25 cellular contexts compared by ENCODE assay signal in the genomic region with DNA sequence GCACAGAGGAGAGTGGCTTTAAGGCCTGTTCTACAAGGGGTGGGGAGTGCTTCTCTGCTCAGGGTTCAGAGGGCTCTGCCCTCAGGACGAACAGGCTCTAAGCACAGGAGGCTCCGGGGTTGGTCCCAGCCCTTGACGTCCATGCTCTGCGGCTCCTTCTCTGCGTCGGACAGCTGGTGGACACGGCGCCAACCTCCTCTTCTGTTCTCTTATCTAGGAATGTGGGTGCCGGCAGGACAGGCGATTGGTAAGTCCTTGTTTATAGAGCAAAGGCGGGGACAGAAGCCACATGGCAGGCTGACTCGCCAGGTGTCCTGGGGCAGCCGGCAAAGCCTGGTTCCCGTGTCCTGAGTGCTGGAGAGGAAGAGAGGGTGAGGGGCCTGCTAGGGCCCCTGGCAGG. TPM values are rescaled to one million over a fixed set of nuclear protein-coding genes. Genes with fewer than 3 reads are reported as not detected.
DNase-seq lines count a peak whose midpoint lies in the region; ATAC-seq and TF ChIP-seq lines count a peak whose summit lies in the region.
"Had no signal": no experiment of that assay in that cellular context is flagged by ENCODE, and none has a peak within 500 bp of the region (broad histone marks: within the 10 kb centered on the region; RNA-seq: fewer than 3 reads in every experiment).

No MANE protein-coding gene starts in this region.

- CTCF ChIA-PET in HEK293T (lab: Yijun Ruan, JAX): no interaction called here

- peak overlapping the region; percentile 40 for H3K27ac Mint-ChIP-seq in activated T-cell treated with anti-CD3 and anti-CD28 coated beads, Interleukin-2, amount 50 U/mL, for 24 hours
- peak overlapping the region; percentile 36 for H3K27ac Mint-ChIP-seq in type B pancreatic cell
- H3K27ac Mint-ChIP-seq: activated CD4-positive, alpha-beta T cell treated with anti-CD3 and anti-CD28 coated beads, Interleukin-2, amount 10 ng/mL, durations not matched to agents 24 days and 14 days; immature natural killer cell had no signal

- POLR2A ChIA-PET in HEK293T (lab: Yijun Ruan, JAX): no interaction called here

- no peak for TF ChIP-seq CTCF in type B pancreatic cell (conservative IDR thresholded peaks at IDR 0.05)

- H3K36me3 Mint-ChIP-seq in activated T-cell treated with anti-CD3 and anti-CD28 coated beads, Interleukin-2, amount 50 U/mL, for 24 hours (ENCODE audit: low read depth): peaks cover 84% of the 10 kb centered on the region
- peaks cover 18% of the 10 kb centered on the region for H3K36me3 Mint-ChIP-seq in activated T-cell treated with anti-CD3 and anti-CD28 coated beads, Interleukin-2, amount 50 U/mL, for 4 hours (ENCODE audit: insufficient read depth)
- H3K36me3 Mint-ChIP-seq in type B pancreatic cell: peaks cover 7% of the 10 kb centered on the region

- ATAC-seq in activated T-cell treated with anti-CD3 and anti-CD28 coated beads, Interleukin-2, amount 50 U/mL, for 4 hours: no peak
- peak; percentile 58 for ATAC-seq in left lobe of liver
- ATAC-seq in GM21529 (IDR thresholded peaks at IDR 0.05; ENCODE audit: unreplicated experiment): no peak
- ATAC-seq: naive thymus-derived CD4-positive, alpha-beta T cell had no signal

- no peak for DNase-seq in activated T-cell treated with anti-CD3 and anti-CD28 coated beads, Interleukin-2, amount 50 U/mL, for 24 hours
- no peak for DNase-seq in activated T-cell treated with anti-CD3 and anti-CD28 coated beads, Interleukin-2, amount 50 U/mL, for 4 hours
- DNase-seq in cerebellum (ENCODE audit: low spot score) (peak; percentile 53), left lobe of liver (ENCODE audit: low spot score) (no peak), type B pancreatic cell (ENCODE audit: extremely low spot score, unreplicated experiment) (no peak), activated gamma-delta T cell treated with Interleukin-2 at 50 U/mL for 16 hours (no peak), HEK293T (ENCODE audit: extremely low spot score) (no peak)
- DNase-seq: 8988T; activated CD4-positive, alpha-beta T cell treated with anti-CD3 and anti-CD28 coated beads, Interleukin-2, amount 10 ng/mL, durations not matched to agents 24 days and 14 days; activated CD8-positive, alpha-beta memory T cell treated with anti-CD3 and anti-CD28 coated beads, Interleukin-2, amount 50 U/mL, for 4 hours; activated gamma-delta T cell; BE2C; effector memory CD4-positive, alpha-beta T cell; HCEC 1CT; immature natural killer cell; KG1; MV-4-11; naive thymus-derived CD4-positive, alpha-beta T cell; NCI-H187 treated with DMSO at 0.1 percent for 48 hours; NCI-H226; ovary; sigmoid colon; stimulated activated naive CD4-positive, alpha-beta T cell treated with Interleukin-2 at 50 U/mL for 16 hours had no signal

- no peak overlapping the region for H3K4me3 Mint-ChIP-seq in activated T-cell treated with anti-CD3 and anti-CD28 coated beads, Interleukin-2, amount 50 U/mL, for 24 hours
- no peak overlapping the region for H3K4me3 Mint-ChIP-seq in activated T-cell treated with anti-CD3 and anti-CD28 coated beads, Interleukin-2, amount 50 U/mL, for 4 hours
- H3K4me3 Mint-ChIP-seq in type B pancreatic cell: no peak overlapping the region
- H3K4me3 Mint-ChIP-seq: activated CD4-positive, alpha-beta T cell treated with anti-CD3 and anti-CD28 coated beads, Interleukin-2, amount 10 ng/mL, durations not matched to agents 24 days and 14 days; central memory CD8-positive, alpha-beta T cell; immature natural killer cell; naive thymus-derived CD4-positive, alpha-beta T cell had no signal

- no peaks in the 10 kb centered on the region for H3K27me3 Mint-ChIP-seq in activated T-cell treated with anti-CD3 and anti-CD28 coated beads, Interleukin-2, amount 50 U/mL, for 24 hours
- H3K27me3 Mint-ChIP-seq in activated T-cell treated with anti-CD3 and anti-CD28 coated beads, Interleukin-2, amount 50 U/mL, for 4 hours (ENCODE audit: low read depth): no peaks in the 10 kb centered on the region
- no peaks in the 10 kb centered on the region for H3K27me3 Mint-ChIP-seq in type B pancreatic cell
- H3K27me3 Mint-ChIP-seq: activated CD4-positive, alpha-beta T cell treated with anti-CD3 and anti-CD28 coated beads, Interleukin-2, amount 10 ng/mL, durations not matched to agents 24 days and 14 days; central memory CD8-positive, alpha-beta T cell; naive thymus-derived CD4-positive, alpha-beta T cell had no signal

- no peaks in the 10 kb centered on the region for H3K4me1 Mint-ChIP-seq in activated T-cell treated with anti-CD3 and anti-CD28 coated beads, Interleukin-2, amount 50 U/mL, for 24 hours (ENCODE audit: low read depth)
- no peaks in the 10 kb centered on the region for H3K4me1 Mint-ChIP-seq in activated T-cell treated with anti-CD3 and anti-CD28 coated beads, Interleukin-2, amount 50 U/mL, for 4 hours (ENCODE audit: low read depth)
- peaks cover 5% of the 10 kb centered on the region for H3K4me1 Mint-ChIP-seq in type B pancreatic cell (ENCODE audit: unreplicated experiment)
- H3K4me1 Mint-ChIP-seq: activated CD4-positive, alpha-beta T cell treated with anti-CD3 and anti-CD28 coated beads, Interleukin-2, amount 10 ng/mL, durations not matched to agents 24 days and 14 days; central memory CD8-positive, alpha-beta T cell; naive thymus-derived CD4-positive, alpha-beta T cell had no signal

- H3K9me3 Mint-ChIP-seq in activated T-cell treated with anti-CD3 and anti-CD28 coated beads, Interleukin-2, amount 50 U/mL, for 24 hours: no peaks in the 10 kb centered on the region
- H3K9me3 Mint-ChIP-seq in activated T-cell treated with anti-CD3 and anti-CD28 coated beads, Interleukin-2, amount 50 U/mL, for 4 hours: no peaks in the 10 kb centered on the region
- no peaks in the 10 kb centered on the region for H3K9me3 Mint-ChIP-seq in type B pancreatic cell
- H3K9me3 Mint-ChIP-seq: activated CD4-positive, alpha-beta T cell treated with anti-CD3 and anti-CD28 coated beads, Interleukin-2, amount 10 ng/mL, durations not matched to agents 24 days and 14 days; central memory CD8-positive, alpha-beta T cell; immature natural killer cell; naive thymus-derived CD4-positive, alpha-beta T cell had no signal

TF ChIP-seq in HEK293T, 16 proteins besides CTCF, POLR2A, EP300 and RAD21:
- TF ChIP-seq LEF1 (IDR thresholded peaks at IDR 0.05; ENCODE audit: borderline replicate concordance): no peak
- no peak for TF ChIP-seq NFRKB (IDR thresholded peaks at IDR 0.05)
- TF ChIP-seq FOXK2 (IDR thresholded peaks at IDR 0.05): no peak
- TF ChIP-seq ARNT (IDR thresholded peaks at IDR 0.05): no peak
- TF ChIP-seq HDGF (IDR thresholded peaks at IDR 0.05; ENCODE audit: borderline replicate concordance): no peak
- no peak for TF ChIP-seq FOXM1 (IDR thresholded peaks at IDR 0.05; ENCODE audit: borderline replicate concordance)
- TF ChIP-seq CTBP1 (IDR thresholded peaks at IDR 0.05; ENCODE audit: borderline replicate concordance): no peak
- no peak for TF ChIP-seq FOXA1 (IDR thresholded peaks at IDR 0.05)
- no peak for TF ChIP-seq SP1 (IDR thresholded peaks at IDR 0.05)
- no peak for TF ChIP-seq ZNF384 (IDR thresholded peaks at IDR 0.05)
- TF ChIP-seq, protein P1, sequence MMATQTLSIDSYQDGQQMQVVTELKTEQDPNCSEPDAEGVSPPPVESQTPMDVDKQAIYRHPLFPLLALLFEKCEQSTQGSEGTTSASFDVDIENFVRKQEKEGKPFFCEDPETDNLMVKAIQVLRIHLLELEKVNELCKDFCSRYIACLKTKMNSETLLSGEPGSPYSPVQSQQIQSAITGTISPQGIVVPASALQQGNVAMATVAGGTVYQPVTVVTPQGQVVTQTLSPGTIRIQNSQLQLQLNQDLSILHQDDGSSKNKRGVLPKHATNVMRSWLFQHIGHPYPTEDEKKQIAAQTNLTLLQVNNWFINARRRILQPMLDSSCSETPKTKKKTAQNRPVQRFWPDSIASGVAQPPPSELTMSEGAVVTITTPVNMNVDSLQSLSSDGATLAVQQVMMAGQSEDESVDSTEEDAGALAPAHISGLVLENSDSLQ (IDR thresholded peaks at IDR 0.05): no peak
- TF ChIP-seq L3MBTL2 (conservative IDR thresholded peaks at IDR 0.05): no peak
- TF ChIP-seq TARDBP (IDR thresholded peaks at IDR 0.05): no peak
- TF ChIP-seq BHLHE40 (IDR thresholded peaks at IDR 0.05; ENCODE audit: borderline replicate concordance): no peak
- no peak for TF ChIP-seq SUZ12 (IDR thresholded peaks at IDR 0.05)
- no peak for TF ChIP-seq ELF4 (IDR thresholded peaks at IDR 0.05)

RNA-seq across cellular contexts. Expression of a gene that starts 8.4 kb away (rescaled TPM):
- 1,000 to 10,000 TPM; 2,317 to 2,484 (median 2,379) TPM for total RNA-seq in activated T-cell treated with anti-CD3 and anti-CD28 coated beads, Interleukin-2, amount 50 U/mL, for 4 hours
- total RNA-seq in cerebellum: 280 TPM
- total RNA-seq in left lobe of liver: 410 TPM
- total RNA-seq in type B pancreatic cell (ENCODE audit: low replicate concordance): 1,251 and 1,344 TPM in 2 replicates

RNA-seq across cellular contexts. Expression of a gene that starts 20.2 kb away (rescaled TPM):
- total RNA-seq in activated T-cell treated with anti-CD3 and anti-CD28 coated beads, Interleukin-2, amount 50 U/mL, for 4 hours: under 1 TPM; 0.13 to 0.45 (median 0.16) TPM
- total RNA-seq in cerebellum (137 TPM), left lobe of liver (0.13 TPM), type B pancreatic cell (ENCODE audit: low replicate concordance) (1.2 and 9.2 TPM in 2 replicates)

RNA-seq across cellular contexts. Expression of a gene that starts 22.4 kb away (rescaled TPM):
- total RNA-seq in activated T-cell treated with anti-CD3 and anti-CD28 coated beads, Interleukin-2, amount 50 U/mL, for 4 hours: 100 to 1,000 TPM; 296 to 322 (median 303) TPM
- total RNA-seq in cerebellum: 26.9 TPM
- total RNA-seq in left lobe of liver: 48.1 TPM
- total RNA-seq in type B pancreatic cell (ENCODE audit: low replicate concordance): 124 and 141 TPM in 2 replicates

RNA-seq across cellular contexts. Expression of a gene that starts 28.4 kb away (rescaled TPM):
- 10 to 100 TPM; 16.0 to 25.9 (median 23.1) TPM for total RNA-seq in activated T-cell treated with anti-CD3 and anti-CD28 coated beads, Interleukin-2, amount 50 U/mL, for 4 hours
- total RNA-seq in cerebellum (10.3 TPM), left lobe of liver (214 TPM), type B pancreatic cell (ENCODE audit: low replicate concordance) (33.7 and 37.9 TPM in 2 replicates)

RNA-seq across cellular contexts. Expression of a gene that starts 46.0 kb away (rescaled TPM):
- total RNA-seq in activated T-cell treated with anti-CD3 and anti-CD28 coated beads, Interleukin-2, amount 50 U/mL, for 4 hours: 100 to 1,000 TPM; 124 to 142 (median 137) TPM
- 27.6 TPM for total RNA-seq in cerebellum
- 105 TPM for total RNA-seq in left lobe of liver
- 83.3 and 98.3 TPM in 2 replicates for total RNA-seq in type B pancreatic cell (ENCODE audit: low replicate concordance)

Comparison
In these comparisons a context has a peak if more than half of its experiments do, and no peak if none do; other contexts are left out.
1. RNA of a gene that starts 20.2 kb away (total RNA-seq): 137 TPM in cerebellum (single experiment); 1.2 to 9.2 TPM in type B pancreatic cell, 0.13 to 0.45 TPM in activated T-cell treated with anti-CD3 and anti-CD28 coated beads, Interleukin-2, amount 50 U/mL, for 4 hours and 0.13 TPM in left lobe of liver (single experiment); every median in the first group is over 10 times any median in the second.